1 cellular context compared by ENCODE assay signal in genomic region chr12:120317258-120318105, GRCh38.
TF ChIP-seq lines count a peak whose summit lies in the region.

No MANE protein-coding gene starts in this region.

TF ChIP-seq in A549, 52 proteins besides CTCF, POLR2A, EP300 and RAD21 (continued from another document):
- TF ChIP-seq JUN (IDR thresholded peaks at IDR 0.05) = peak; percentile 30 to 70; a peak in 3 of 5 replicates
- TF ChIP-seq USF2 (IDR thresholded peaks at IDR 0.05) = peak; percentile 100
- peak; percentile 81; the same call in 1 of the 2 replicates for TF ChIP-seq ZNF302 (CRISPR knock-in tag; IDR thresholded peaks at IDR 0.05)
- TF ChIP-seq MAFK (IDR thresholded peaks at IDR 0.05; ENCODE audit: partially characterized antibody) = no peak
- no peak for TF ChIP-seq RARB (CRISPR knock-in tag; IDR thresholded peaks at IDR 0.05)
- peak in 1 of 2 experiments; percentile 53; a peak in 1 of 4 replicates for TF ChIP-seq CEBPB (IDR thresholded peaks at IDR 0.05)
- peak; percentile 55; the same call in 1 of the 2 replicates for TF ChIP-seq PHF8 (IDR thresholded peaks at IDR 0.05; ENCODE audit: borderline replicate concordance, low read depth)
- TF ChIP-seq NPAS2 (CRISPR knock-in tag; IDR thresholded peaks at IDR 0.05; ENCODE audit: borderline replicate concordance) = peak; percentile 61; the same call in 1 of the 2 replicates
- TF ChIP-seq CHD2 (IDR thresholded peaks at IDR 0.05; ENCODE audit: low read length, partially characterized antibody) = no peak
- TF ChIP-seq RCOR1 (IDR thresholded peaks at IDR 0.05; ENCODE audit: low read depth, low read length) = no peak
- TF ChIP-seq MAZ (IDR thresholded peaks at IDR 0.05; ENCODE audit: borderline replicate concordance, low read depth, low read length) = no peak
- TF ChIP-seq KDM5A (IDR thresholded peaks at IDR 0.05) = no peak
- TF ChIP-seq FOSL2 (IDR thresholded peaks at IDR 0.05) = no peak
- TF ChIP-seq FOSL2 (CRISPR knock-in tag; IDR thresholded peaks at IDR 0.05) = peak; percentile 62
- TF ChIP-seq, protein P1, sequence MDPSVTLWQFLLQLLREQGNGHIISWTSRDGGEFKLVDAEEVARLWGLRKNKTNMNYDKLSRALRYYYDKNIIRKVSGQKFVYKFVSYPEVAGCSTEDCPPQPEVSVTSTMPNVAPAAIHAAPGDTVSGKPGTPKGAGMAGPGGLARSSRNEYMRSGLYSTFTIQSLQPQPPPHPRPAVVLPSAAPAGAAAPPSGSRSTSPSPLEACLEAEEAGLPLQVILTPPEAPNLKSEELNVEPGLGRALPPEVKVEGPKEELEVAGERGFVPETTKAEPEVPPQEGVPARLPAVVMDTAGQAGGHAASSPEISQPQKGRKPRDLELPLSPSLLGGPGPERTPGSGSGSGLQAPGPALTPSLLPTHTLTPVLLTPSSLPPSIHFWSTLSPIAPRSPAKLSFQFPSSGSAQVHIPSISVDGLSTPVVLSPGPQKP (IDR thresholded peaks at IDR 0.05; ENCODE audit: low read depth, low read length) = no peak
- TF ChIP-seq NFE2L2 (conservative IDR thresholded peaks at IDR 0.05; ENCODE audit: low read length) = no peak
- 0 out of 2 replicates have a peak, but pooled peaks have one; percentile 30 for TF ChIP-seq GATA3 (IDR thresholded peaks at IDR 0.05; ENCODE audit: borderline replicate concordance)
- TF ChIP-seq ZC3H11A (IDR thresholded peaks at IDR 0.05) = no peak
- TF ChIP-seq, protein P2, sequence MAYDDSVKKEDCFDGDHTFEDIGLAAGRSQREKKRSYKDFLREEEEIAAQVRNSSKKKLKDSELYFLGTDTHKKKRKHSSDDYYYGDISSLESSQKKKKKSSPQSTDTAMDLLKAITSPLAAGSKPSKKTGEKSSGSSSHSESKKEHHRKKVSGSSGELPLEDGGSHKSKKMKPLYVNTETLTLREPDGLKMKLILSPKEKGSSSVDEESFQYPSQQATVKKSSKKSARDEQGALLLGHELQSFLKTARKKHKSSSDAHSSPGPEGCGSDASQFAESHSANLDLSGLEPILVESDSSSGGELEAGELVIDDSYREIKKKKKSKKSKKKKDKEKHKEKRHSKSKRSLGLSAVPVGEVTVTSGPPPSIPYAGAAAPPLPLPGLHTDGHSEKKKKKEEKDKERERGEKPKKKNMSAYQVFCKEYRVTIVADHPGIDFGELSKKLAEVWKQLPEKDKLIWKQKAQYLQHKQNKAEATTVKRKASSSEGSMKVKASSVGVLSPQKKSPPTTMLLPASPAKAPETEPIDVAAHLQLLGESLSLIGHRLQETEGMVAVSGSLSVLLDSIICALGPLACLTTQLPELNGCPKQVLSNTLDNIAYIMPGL (CRISPR knock-in tag; IDR thresholded peaks at IDR 0.05; ENCODE audit: borderline replicate concordance) = no peak
- no peak for TF ChIP-seq SREBF2 (IDR thresholded peaks at IDR 0.05)
- TF ChIP-seq SMC3 (IDR thresholded peaks at IDR 0.05) = peak; percentile 39; the same call in 2 of the 3 replicates
- TF ChIP-seq BHLHE40 (IDR thresholded peaks at IDR 0.05; ENCODE audit: low read depth, low read length) = 0 out of 2 replicates have a peak, but pooled peaks have one; percentile 27
- TF ChIP-seq PBX3 (IDR thresholded peaks at IDR 0.05) = no peak
- TF ChIP-seq ZSCAN20 (CRISPR knock-in tag; IDR thresholded peaks at IDR 0.05) = peak; percentile 88; the same call in 1 of the 2 replicates
- TF ChIP-seq, protein P3, sequence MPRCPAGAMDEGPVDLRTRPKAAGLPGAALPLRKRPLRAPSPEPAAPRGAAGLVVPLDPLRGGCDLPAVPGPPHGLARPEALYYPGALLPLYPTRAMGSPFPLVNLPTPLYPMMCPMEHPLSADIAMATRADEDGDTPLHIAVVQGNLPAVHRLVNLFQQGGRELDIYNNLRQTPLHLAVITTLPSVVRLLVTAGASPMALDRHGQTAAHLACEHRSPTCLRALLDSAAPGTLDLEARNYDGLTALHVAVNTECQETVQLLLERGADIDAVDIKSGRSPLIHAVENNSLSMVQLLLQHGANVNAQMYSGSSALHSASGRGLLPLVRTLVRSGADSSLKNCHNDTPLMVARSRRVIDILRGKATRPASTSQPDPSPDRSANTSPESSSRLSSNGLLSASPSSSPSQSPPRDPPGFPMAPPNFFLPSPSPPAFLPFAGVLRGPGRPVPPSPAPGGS (IDR thresholded peaks at IDR 0.05) = peak; percentile 60; the same call in 1 of the 3 replicates
- no peak for TF ChIP-seq NR3C1 (IDR thresholded peaks at IDR 0.05)
- no peak for TF ChIP-seq REST (IDR thresholded peaks at IDR 0.05)
- TF ChIP-seq RFX5 (IDR thresholded peaks at IDR 0.05) = 0 out of 2 replicates have a peak, but pooled peaks have one; percentile 20
- TF ChIP-seq HDAC2 (IDR thresholded peaks at IDR 0.05) = no peak
- TF ChIP-seq MYC (IDR thresholded peaks at IDR 0.05; ENCODE audit: borderline replicate concordance, low read length) = peak; percentile 81; the same call in 1 of the 2 replicates
- no peak for TF ChIP-seq EHMT2 (IDR thresholded peaks at IDR 0.05; ENCODE audit: low read depth)
- peak; percentile 93; the same call in 1 of the 2 replicates for TF ChIP-seq HOXB13 (CRISPR knock-in tag; IDR thresholded peaks at IDR 0.05; ENCODE audit: low read depth)
- TF ChIP-seq ATOH8 (CRISPR knock-in tag; IDR thresholded peaks at IDR 0.05; ENCODE audit: low read depth) = 0 out of 2 replicates have a peak, but pooled peaks have one; percentile 66
- TF ChIP-seq, protein P4, sequence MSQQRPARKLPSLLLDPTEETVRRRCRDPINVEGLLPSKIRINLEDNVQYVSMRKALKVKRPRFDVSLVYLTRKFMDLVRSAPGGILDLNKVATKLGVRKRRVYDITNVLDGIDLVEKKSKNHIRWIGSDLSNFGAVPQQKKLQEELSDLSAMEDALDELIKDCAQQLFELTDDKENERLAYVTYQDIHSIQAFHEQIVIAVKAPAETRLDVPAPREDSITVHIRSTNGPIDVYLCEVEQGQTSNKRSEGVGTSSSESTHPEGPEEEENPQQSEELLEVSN (IDR thresholded peaks at IDR 0.05; ENCODE audit: borderline replicate concordance, low read depth) = peak; percentile 95
- TF ChIP-seq HEYL (CRISPR knock-in tag; IDR thresholded peaks at IDR 0.05) = peak; percentile 79; the same call in 1 of the 2 replicates
- no peak for TF ChIP-seq ESRRA (IDR thresholded peaks at IDR 0.05; ENCODE audit: borderline replicate concordance, low read length)
- peak; percentile 92 for TF ChIP-seq HOXB5 (CRISPR knock-in tag; IDR thresholded peaks at IDR 0.05)
- no peak for TF ChIP-seq KDM1A (IDR thresholded peaks at IDR 0.05; ENCODE audit: low read depth)
- no peak for TF ChIP-seq ZFP36 (IDR thresholded peaks at IDR 0.05; ENCODE audit: borderline replicate concordance, partially characterized antibody)
- TF ChIP-seq, protein P5, sequence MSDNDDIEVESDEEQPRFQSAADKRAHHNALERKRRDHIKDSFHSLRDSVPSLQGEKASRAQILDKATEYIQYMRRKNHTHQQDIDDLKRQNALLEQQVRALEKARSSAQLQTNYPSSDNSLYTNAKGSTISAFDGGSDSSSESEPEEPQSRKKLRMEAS (IDR thresholded peaks at IDR 0.05) = peak; percentile 100
- peak; percentile 73 for TF ChIP-seq EHF (CRISPR knock-in tag; IDR thresholded peaks at IDR 0.05)
- no peak for TF ChIP-seq FOSB (CRISPR knock-in tag; IDR thresholded peaks at IDR 0.05)
